ENCODE assay signal across 15 cellular contexts in genomic region chr1:63904826-63905225, GRCh38.
"Had no signal": no experiment of that assay in that cellular context is flagged by ENCODE, and none has a peak within 500 bp of the region (broad histone marks: within the 10 kb centered on the region; RNA-seq: fewer than 3 reads in every experiment).

No MANE protein-coding gene starts in this region.

- H3K9me3 Mint-ChIP-seq: activated CD4-positive, alpha-beta memory T cell treated with anti-CD3 and anti-CD28 coated beads for 36 hours; activated naive CD8-positive, alpha-beta T cell treated with anti-CD3 and anti-CD28 coated beads for 36 hours; activated T-cell treated with anti-CD3 and anti-CD28 coated beads, Interleukin-2, amount 50 U/mL, for 4 hours; naive thymus-derived CD8-positive, alpha-beta T cell had no signal

- H3K4me3 Mint-ChIP-seq: activated CD4-positive, alpha-beta memory T cell treated with anti-CD3 and anti-CD28 coated beads for 36 hours; activated naive CD8-positive, alpha-beta T cell treated with anti-CD3 and anti-CD28 coated beads for 36 hours; activated T-cell treated with anti-CD3 and anti-CD28 coated beads, Interleukin-2, amount 50 U/mL, for 4 hours; naive thymus-derived CD8-positive, alpha-beta T cell had no signal

- H3K27ac ChIP-seq: breast epithelium, dorsolateral prefrontal cortex, esophagus muscularis mucosa, lower lobe of right lung, prostate gland, right lobe of liver had no signal

- H3K36me3 Mint-ChIP-seq: activated CD4-positive, alpha-beta memory T cell treated with anti-CD3 and anti-CD28 coated beads for 36 hours; activated naive CD8-positive, alpha-beta T cell treated with anti-CD3 and anti-CD28 coated beads for 36 hours; naive thymus-derived CD8-positive, alpha-beta T cell had no signal

- ATAC-seq: activated T-cell treated with anti-CD3 and anti-CD28 coated beads, Interleukin-2, amount 50 U/mL, for 4 hours; left cardiac atrium; lower lobe of right lung; mucosa of descending colon; naive thymus-derived CD8-positive, alpha-beta T cell; right lobe of liver; stimulated activated naive CD8-positive, alpha-beta T cell treated with anti-CD3 and anti-CD28 coated beads, Interleukin-15, Interleukin-2, amounts not matched to agents 100 U/mL and 50 U/mL, for 24 hours had no signal

- DNase-seq: activated CD4-positive, alpha-beta memory T cell treated with anti-CD3 and anti-CD28 coated beads for 36 hours; activated gamma-delta T cell treated with Interleukin-2 at 50 U/mL for 16 hours; activated naive CD8-positive, alpha-beta T cell treated with anti-CD3 and anti-CD28 coated beads for 36 hours; activated T-cell treated with anti-CD3 and anti-CD28 coated beads, Interleukin-2, amount 50 U/mL, for 4 hours; dorsolateral prefrontal cortex; left cardiac atrium; lower lobe of right lung; mucosa of descending colon; naive thymus-derived CD8-positive, alpha-beta T cell; occipital lobe; right lobe of liver; stimulated activated naive CD8-positive, alpha-beta T cell treated with anti-CD3 and anti-CD28 coated beads, Interleukin-15, Interleukin-2, amounts not matched to agents 100 U/mL and 50 U/mL, for 24 hours had no signal

- H3K27ac Mint-ChIP-seq: activated CD4-positive, alpha-beta memory T cell treated with anti-CD3 and anti-CD28 coated beads for 36 hours; activated naive CD8-positive, alpha-beta T cell treated with anti-CD3 and anti-CD28 coated beads for 36 hours; naive thymus-derived CD8-positive, alpha-beta T cell had no signal

- H3K4me1 Mint-ChIP-seq: activated naive CD8-positive, alpha-beta T cell treated with anti-CD3 and anti-CD28 coated beads for 36 hours had no signal

- H3K27me3 Mint-ChIP-seq: activated CD4-positive, alpha-beta memory T cell treated with anti-CD3 and anti-CD28 coated beads for 36 hours; activated naive CD8-positive, alpha-beta T cell treated with anti-CD3 and anti-CD28 coated beads for 36 hours had no signal
